Comparison of ENCODE assay signal across 18 cellular contexts in genomic region chr3:43478380-43478779, GRCh38.
A peak's percentile ranks its signal among the peaks of the same experiment; 100 is the strongest.
DNase-seq lines count a peak whose midpoint lies in the region; ATAC-seq, FAIRE-seq and TF ChIP-seq lines count a peak whose summit lies in the region.
"Had no signal": no experiment of that assay in that cellular context is flagged by ENCODE, and none has a peak within 500 bp of the region (broad histone marks: within the 10 kb centered on the region; RNA-seq: fewer than 3 reads in every experiment).

No MANE protein-coding gene starts in this region.

- H3K27ac Mint-ChIP-seq in CD4-positive, CD25-positive, alpha-beta regulatory T cell, result peak overlapping the region; percentile 98 to 100 (median 99)
- peak overlapping the region; percentile 90 for H3K27ac Mint-ChIP-seq in activated naive CD8-positive, alpha-beta T cell treated with anti-CD3 and anti-CD28 coated beads, Interleukin-2, amount 10 ng/mL, durations not matched to agents 7 days and 5 days
- H3K27ac Mint-ChIP-seq in naive thymus-derived CD8-positive, alpha-beta T cell, result peak overlapping the region; percentile 95 to 99 (median 98)
- H3K27ac Mint-ChIP-seq: progenitor cell of endocrine pancreas, WTC11 had no signal

- ATAC-seq in CD4-positive, CD25-positive, alpha-beta regulatory T cell (ENCODE audit: low read depth in 2 of 2), result no peak
- no peak for ATAC-seq in activated naive CD8-positive, alpha-beta T cell treated with anti-CD3 and anti-CD28 coated beads, Interleukin-2, amount 10 ng/mL, durations not matched to agents 7 days and 5 days (ENCODE audit: low read depth)
- ATAC-seq in naive thymus-derived CD8-positive, alpha-beta T cell, result no peak
- ATAC-seq in GM21360 (IDR thresholded peaks at IDR 0.05; ENCODE audit: unreplicated experiment), result no peak
- ATAC-seq: WTC11 had no signal

- peaks cover 26% of the 10 kb centered on the region for H3K4me1 ChIP-seq in CD4-positive, CD25-positive, alpha-beta regulatory T cell (ENCODE audit: control insufficient read depth, insufficient read depth, low read length, poor library complexity, severe bottlenecking)
- H3K4me1 ChIP-seq in breast epithelium, result no peaks in the 10 kb centered on the region
- H3K4me1 ChIP-seq: Peyer's patch had no signal

- no peak for TF ChIP-seq POLR2A in breast epithelium (IDR thresholded peaks at IDR 0.05)

- no peak for FAIRE-seq in D721Med (lab: Jason Lieb, UNC)

- H3K36me3 ChIP-seq in CD4-positive, CD25-positive, alpha-beta regulatory T cell (ENCODE audit: control insufficient read depth, insufficient read depth, low read length), result no peaks in the 10 kb centered on the region
- H3K36me3 ChIP-seq in breast epithelium, result no peaks in the 10 kb centered on the region
- H3K36me3 ChIP-seq: Peyer's patch had no signal

- no peaks in the 10 kb centered on the region for H3K27me3 ChIP-seq in CD4-positive, CD25-positive, alpha-beta regulatory T cell (ENCODE audit: control insufficient read depth, insufficient read depth, low read length)
- no peaks in the 10 kb centered on the region for H3K27me3 ChIP-seq in breast epithelium
- H3K27me3 ChIP-seq: Peyer's patch had no signal

- H3K27ac ChIP-seq in CD4-positive, CD25-positive, alpha-beta regulatory T cell (ENCODE audit: insufficient read depth, low read length, poor library complexity, severe bottlenecking), result peak overlapping the region; percentile 89
- peak overlapping the region in 1 of 2 donors; percentile 62 for H3K27ac ChIP-seq in breast epithelium

- peaks cover 14% of the 10 kb centered on the region for H3K36me3 Mint-ChIP-seq in CD4-positive, CD25-positive, alpha-beta regulatory T cell
- peaks cover 30% of the 10 kb centered on the region for H3K36me3 Mint-ChIP-seq in activated naive CD8-positive, alpha-beta T cell treated with anti-CD3 and anti-CD28 coated beads, Interleukin-2, amount 10 ng/mL, durations not matched to agents 7 days and 5 days
- H3K36me3 Mint-ChIP-seq in naive thymus-derived CD8-positive, alpha-beta T cell, result peaks cover 0 to 26% (median 23%) of the 10 kb centered on the region in 3 donors

- H3K4me1 Mint-ChIP-seq in CD4-positive, CD25-positive, alpha-beta regulatory T cell, result peaks cover 23 to 80% (median 52%) of the 10 kb centered on the region in 4 donors
- H3K4me1 Mint-ChIP-seq in activated naive CD8-positive, alpha-beta T cell treated with anti-CD3 and anti-CD28 coated beads, Interleukin-2, amount 10 ng/mL, durations not matched to agents 7 days and 5 days, result peaks cover 19% of the 10 kb centered on the region
- peaks cover 32 to 67% (median 63%) of the 10 kb centered on the region in 4 donors for H3K4me1 Mint-ChIP-seq in naive thymus-derived CD8-positive, alpha-beta T cell
- H3K4me1 Mint-ChIP-seq: IgD-negative memory B cell had no signal

- TF ChIP-seq CTCF in D721Med (IDR thresholded peaks at IDR 0.05; ENCODE audit: insufficient read depth, missing control alignments) (no peak), breast epithelium (IDR thresholded peaks at IDR 0.05) (no peak)

- peak in 1 of 3 donors; percentile 26 for DNase-seq in CD4-positive, CD25-positive, alpha-beta regulatory T cell
- peak; percentile 11 for DNase-seq in EH (ENCODE audit: low read depth)
- DNase-seq in activated naive CD8-positive, alpha-beta T cell treated with anti-CD3 and anti-CD28 coated beads, Interleukin-2, amount 10 ng/mL, durations not matched to agents 7 days and 5 days, result no peak
- no peak for DNase-seq in naive thymus-derived CD8-positive, alpha-beta T cell
- DNase-seq in D721Med (ENCODE audit: insufficient read length, low spot score), result no peak
- no peak for DNase-seq in breast epithelium (ENCODE audit: low spot score in 2 of 2)
- DNase-seq in mesenteric fat pad (ENCODE audit: low spot score), result no peak
- DNase-seq: activated CD8-positive, alpha-beta memory T cell treated with anti-CD3 and anti-CD28 coated beads, Interleukin-2, amount 50 U/mL, for 4 hours; AML-193; amniotic stem cell; DMS 273 treated with DMSO at 0.1 percent for 48 hours; NCI-H1048; NCI-H2171; Peyer's patch had no signal

- peak overlapping the region in 1 of 4 donors; percentile 24 for H3K4me3 Mint-ChIP-seq in CD4-positive, CD25-positive, alpha-beta regulatory T cell
- no peak overlapping the region for H3K4me3 Mint-ChIP-seq in activated naive CD8-positive, alpha-beta T cell treated with anti-CD3 and anti-CD28 coated beads, Interleukin-2, amount 10 ng/mL, durations not matched to agents 7 days and 5 days
- peak overlapping the region in 5 of 10 donors; percentile 8 to 28 (median 18) for H3K4me3 Mint-ChIP-seq in naive thymus-derived CD8-positive, alpha-beta T cell
- H3K4me3 Mint-ChIP-seq: IgD-negative memory B cell, WTC11 had no signal

- H3K4me3 ChIP-seq in CD4-positive, CD25-positive, alpha-beta regulatory T cell (ENCODE audit: low read depth, low read length), result peak overlapping the region; percentile 61
- no peak overlapping the region for H3K4me3 ChIP-seq in breast epithelium
- H3K4me3 ChIP-seq: Peyer's patch had no signal

- peaks cover 0 to 12% (median 2%) of the 10 kb centered on the region in 7 donors for H3K9me3 Mint-ChIP-seq in CD4-positive, CD25-positive, alpha-beta regulatory T cell
- H3K9me3 Mint-ChIP-seq in activated naive CD8-positive, alpha-beta T cell treated with anti-CD3 and anti-CD28 coated beads, Interleukin-2, amount 10 ng/mL, durations not matched to agents 7 days and 5 days, result peaks cover 11% of the 10 kb centered on the region
- H3K9me3 Mint-ChIP-seq in naive thymus-derived CD8-positive, alpha-beta T cell, result peaks cover 0 to 13% (median 5%) of the 10 kb centered on the region in 9 donors
- H3K9me3 Mint-ChIP-seq: IgD-negative memory B cell had no signal

- intact Hi-C loops in breast epithelium (cut with DNase I; ENCODE audit: low total_unique reads), result no loop called here

- no peaks in the 10 kb centered on the region for H3K27me3 Mint-ChIP-seq in CD4-positive, CD25-positive, alpha-beta regulatory T cell
- no peaks in the 10 kb centered on the region for H3K27me3 Mint-ChIP-seq in activated naive CD8-positive, alpha-beta T cell treated with anti-CD3 and anti-CD28 coated beads, Interleukin-2, amount 10 ng/mL, durations not matched to agents 7 days and 5 days
- no peaks in the 10 kb centered on the region for H3K27me3 Mint-ChIP-seq in naive thymus-derived CD8-positive, alpha-beta T cell
- H3K27me3 Mint-ChIP-seq: IgD-negative memory B cell, progenitor cell of endocrine pancreas had no signal

- no peaks in the 10 kb centered on the region for H3K9me3 ChIP-seq in CD4-positive, CD25-positive, alpha-beta regulatory T cell (ENCODE audit: control insufficient read depth in 2 of 2, low read length in 2 of 2)
- no peaks in the 10 kb centered on the region for H3K9me3 ChIP-seq in breast epithelium
- H3K9me3 ChIP-seq: Peyer's patch had no signal

- POLR2A ChIA-PET in activated naive CD8-positive, alpha-beta T cell treated with anti-CD3 and anti-CD28 coated beads, Interleukin-2, amount 10 ng/mL, durations not matched to agents 7 days and 5 days (lab: Charles Lee), result no interaction called here
- POLR2A ChIA-PET in naive thymus-derived CD8-positive, alpha-beta T cell (lab: Charles Lee), result interaction anchor here (1.2 to 1.8 kb wide), 3 partner anchors 11 to 86 kb away, joined by 3 to 8 read pairs (median 6); no protein-coding TSS in a partner anchor
